Comparison of ENCODE assay signal across 14 cellular contexts in the genomic region with DNA sequence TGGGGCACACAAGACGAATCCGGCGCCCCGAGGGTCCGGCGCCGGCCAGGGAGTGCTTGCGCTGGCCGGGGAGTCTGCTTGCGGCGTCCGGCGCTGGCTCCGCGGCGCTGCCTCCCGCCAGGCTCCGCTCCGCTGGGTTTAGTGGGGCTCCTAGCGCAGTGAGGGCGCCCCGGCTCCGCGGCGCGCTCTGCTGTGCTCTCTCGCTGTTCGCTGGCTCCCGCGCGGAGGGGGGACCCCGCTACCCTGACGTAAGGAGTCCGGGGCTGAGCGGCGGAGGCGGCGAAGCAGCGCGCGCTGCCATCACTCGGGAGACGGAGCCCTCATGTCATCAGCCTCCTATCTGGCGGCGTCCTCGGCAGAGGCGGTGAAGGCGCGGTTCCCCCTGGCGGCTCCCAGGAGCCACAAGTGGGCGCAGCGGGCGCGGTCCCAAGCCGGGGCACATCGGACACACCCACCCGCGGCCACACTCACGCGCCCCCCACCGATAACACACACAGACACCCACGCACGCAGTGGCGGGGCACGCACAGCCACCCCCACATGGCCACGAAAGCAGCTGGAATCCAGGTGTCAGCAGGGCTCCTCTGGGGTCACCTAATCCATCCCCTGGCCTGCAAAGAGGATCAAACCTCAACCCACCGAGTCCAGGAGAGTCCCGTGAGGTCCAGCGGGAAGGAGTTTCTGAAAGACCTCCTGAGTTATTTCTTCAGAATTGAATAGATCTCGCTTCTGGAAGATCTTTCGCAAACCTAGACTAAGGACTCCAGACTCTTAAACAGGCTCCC. TPM values are rescaled to one million over a fixed set of nuclear protein-coding genes. Genes with fewer than 3 reads are reported as not detected.
DNase-seq lines count a peak whose midpoint lies in the region; FAIRE-seq and TF ChIP-seq lines count a peak whose summit lies in the region.
"Had no signal": no experiment of that assay in that cellular context is flagged by ENCODE, and none has a peak within 500 bp of the region (broad histone marks: within the 10 kb centered on the region; RNA-seq: fewer than 3 reads in every experiment).

A gene (minus strand): TSS at position 189 of the 785 bp plus-strand sequence. CDS start 482 bp downstream, outside the sequence.

- no peak within 1 kb of the TSS for H3K4me3 Mint-ChIP-seq in astrocyte (ENCODE audit: unreplicated experiment)
- H3K4me3 Mint-ChIP-seq: activated B cell treated with CpG ODN at 0.5 μM for 24 hours; activated naive CD4-positive, alpha-beta T cell treated with anti-CD3 and anti-CD28 coated beads for 36 hours had no signal

- H3K14ac ChIP-seq in mesenchymal stem cell (ENCODE audit: low read length in 2 of 2), result no peak within 1 kb of the TSS

- POLR2A ChIA-PET in PC-9 (lab: Charles Lee; ENCODE audit: unreplicated experiment), result no interaction called here

- in situ Hi-C loops in HAP-1 (cut with MboI; ENCODE audit: low sequenced_read_pairs), result no loop called here

- no peak within 1 kb of the TSS for H2BK120ac ChIP-seq in mesenchymal stem cell (ENCODE audit: low read depth, low read length)

- no peak for FAIRE-seq in astrocyte (lab: Jason Lieb, UNC)

- H2AFZ ChIP-seq in astrocyte (ENCODE audit: low read depth, low read length) (no peak within 1 kb of the TSS), mesenchymal stem cell (ENCODE audit: low read depth, low read length) (no peak within 1 kb of the TSS), PC-9 (no peak within 1 kb of the TSS)

- no peak within 1 kb of the TSS for H2AK5ac ChIP-seq in mesenchymal stem cell (ENCODE audit: low read length, severe bottlenecking)

- H3K27ac Mint-ChIP-seq in astrocyte (ENCODE audit: unreplicated experiment), result no peak within 1 kb of the TSS
- H3K27ac Mint-ChIP-seq: activated B cell treated with CpG ODN at 0.5 μM for 24 hours; activated naive CD4-positive, alpha-beta T cell treated with anti-CD3 and anti-CD28 coated beads for 36 hours had no signal

- intact Hi-C loops in PC-9 (cut with micrococcal nuclease; ENCODE audit: unreplicated experiment), result no loop called here

- H4K91ac ChIP-seq in mesenchymal stem cell (ENCODE audit: low read length), result no peak within 1 kb of the TSS

- TF ChIP-seq CTCF in astrocyte (IDR thresholded peaks at IDR 0.05; ENCODE audit: insufficient read depth, low read depth, low read length) (no peak), GM20000 (IDR thresholded peaks at IDR 0.05; ENCODE audit: extremely low read depth, missing control alignments) (no peak), Peyer's patch (IDR thresholded peaks at IDR 0.05) (no peak), PC-9 (conservative IDR thresholded peaks at IDR 0.05) (no peak)

- BruUV-seq in PC-9 (replicated peaks; lab: Mats Ljungman, UMichigan), result no TSS peak

- H3K4me2 ChIP-seq in astrocyte (ENCODE audit: low read length) (peak within 1 kb of the TSS; percentile 50), mesenchymal stem cell (ENCODE audit: low read length, poor library complexity, severe bottlenecking) (peak within 1 kb of the TSS; percentile 47), PC-9 (no peak within 1 kb of the TSS)

- H4K20me1 ChIP-seq in astrocyte (ENCODE audit: insufficient read depth, low read length) (no peaks in the 10 kb centered on the region), PC-9 (ENCODE audit: insufficient read depth) (no peaks in the 10 kb centered on the region)

- no peak within 1 kb of the TSS for H3K4ac ChIP-seq in mesenchymal stem cell (ENCODE audit: low read depth in 1 of 2, low read length in 2 of 2)

- H3K23ac ChIP-seq in mesenchymal stem cell (ENCODE audit: low read length in 2 of 2), result no peak within 1 kb of the TSS

- H3K4me3 ChIP-seq in HUES48 (ENCODE audit: low read depth, low read length) (peak within 1 kb of the TSS; percentile 66), astrocyte (ENCODE audit: insufficient read depth, low read depth, low read length) (no peak within 1 kb of the TSS), mesenchymal stem cell (ENCODE audit: insufficient read depth in 1 of 2, low read depth in 1 of 2, low read length in 2 of 2) (no peak within 1 kb of the TSS), Peyer's patch (no peak within 1 kb of the TSS), PC-9 (no peak within 1 kb of the TSS), HAP-1 (no peak within 1 kb of the TSS)

- peaks cover 2% of the 10 kb centered on the region for H3K9me3 Mint-ChIP-seq in astrocyte (ENCODE audit: unreplicated experiment)
- H3K9me3 Mint-ChIP-seq: activated B cell treated with CpG ODN at 0.5 μM for 24 hours; activated naive CD4-positive, alpha-beta T cell treated with anti-CD3 and anti-CD28 coated beads for 36 hours had no signal

- peaks cover 7% of the 10 kb centered on the region for H3K4me1 Mint-ChIP-seq in astrocyte (ENCODE audit: low read depth, unreplicated experiment)
- H3K4me1 Mint-ChIP-seq: activated B cell treated with CpG ODN at 0.5 μM for 24 hours had no signal

- H2BK5ac ChIP-seq in mesenchymal stem cell (ENCODE audit: low read depth, low read length, poor library complexity, severe bottlenecking), result no peak within 1 kb of the TSS

- no peaks in the 10 kb centered on the region for H3K9me3 ChIP-seq in HUES48 (ENCODE audit: control insufficient read depth, insufficient read depth, low read length)
- no peaks in the 10 kb centered on the region for H3K9me3 ChIP-seq in astrocyte (ENCODE audit: insufficient read depth, low read depth, low read length)
- H3K9me3 ChIP-seq in mesenchymal stem cell (ENCODE audit: control insufficient read depth, low read length), result no peaks in the 10 kb centered on the region
- H3K9me3 ChIP-seq in Peyer's patch, result no peaks in the 10 kb centered on the region
- no peaks in the 10 kb centered on the region for H3K9me3 ChIP-seq in PC-9 (ENCODE audit: insufficient read depth, low read depth)
- H3K9me3 ChIP-seq in HAP-1, result no peaks in the 10 kb centered on the region

- peaks cover 81% of the 10 kb centered on the region for H3K27me3 Mint-ChIP-seq in astrocyte (ENCODE audit: low read depth, unreplicated experiment)

- H3K27me3 ChIP-seq in HUES48 (ENCODE audit: control insufficient read depth, insufficient read depth, low read length) (peaks cover 64% of the 10 kb centered on the region), astrocyte (ENCODE audit: insufficient read depth, low read length) (peaks cover 67% of the 10 kb centered on the region), mesenchymal stem cell (ENCODE audit: control insufficient read depth in 1 of 2, insufficient read depth in 1 of 2, low read length in 2 of 2) (peaks cover 86 to 95% of the 10 kb centered on the region in 2 experiments), Peyer's patch (peaks cover 0 to 33% of the 10 kb centered on the region in 2 donors), PC-9 (ENCODE audit: insufficient read depth, low read depth) (peaks cover 14% of the 10 kb centered on the region; the same call in 1 of the 2 replicates), HAP-1 (ENCODE audit: low read depth) (peaks cover 56% of the 10 kb centered on the region)

- H3K9ac ChIP-seq in HUES48 (ENCODE audit: low read depth, low read length) (no peak within 1 kb of the TSS), astrocyte (ENCODE audit: low read length) (no peak within 1 kb of the TSS), mesenchymal stem cell (ENCODE audit: low read length) (no peak within 1 kb of the TSS)

- no peak within 1 kb of the TSS for H2BK15ac ChIP-seq in mesenchymal stem cell (ENCODE audit: low read depth, poor library complexity, severe bottlenecking)

- H4K8ac ChIP-seq in mesenchymal stem cell (ENCODE audit: low read length), result no peak within 1 kb of the TSS

- no peaks in the 10 kb centered on the region for H3K9me2 ChIP-seq in PC-9 (ENCODE audit: insufficient read depth)

- no peaks in the 10 kb centered on the region for H3K79me2 ChIP-seq in astrocyte (ENCODE audit: insufficient read depth, low read length)
- H3K79me2 ChIP-seq in PC-9 (ENCODE audit: low read depth), result no peaks in the 10 kb centered on the region

- no peaks in the 10 kb centered on the region for H3K36me3 Mint-ChIP-seq in astrocyte (ENCODE audit: low read depth, unreplicated experiment)

- H3K79me1 ChIP-seq in mesenchymal stem cell (replicated peaks; ENCODE audit: low read length, poor library complexity, severe bottlenecking), result no peaks in the 10 kb centered on the region

- H3K4me1 ChIP-seq in HUES48 (ENCODE audit: control insufficient read depth, insufficient read depth, low read length) (peaks cover 34% of the 10 kb centered on the region), astrocyte (ENCODE audit: insufficient read depth, low read length) (no peaks in the 10 kb centered on the region), mesenchymal stem cell (ENCODE audit: control insufficient read depth, insufficient read depth, low read depth, low read length) (peaks cover 18% of the 10 kb centered on the region), Peyer's patch (peaks cover 0 to 6% (median 0%) of the 10 kb centered on the region in 4 donors), PC-9 (replicated peaks; ENCODE audit: insufficient read depth) (no peaks in the 10 kb centered on the region), HAP-1 (no peaks in the 10 kb centered on the region)

- H3K36me3 ChIP-seq in HUES48 (ENCODE audit: control insufficient read depth, insufficient read depth, low read length) (no peaks in the 10 kb centered on the region), astrocyte (ENCODE audit: insufficient read depth, low read length) (no peaks in the 10 kb centered on the region), mesenchymal stem cell (ENCODE audit: control insufficient read depth in 1 of 2, insufficient read depth in 2 of 2, low read depth in 1 of 2, low read length in 2 of 2) (no peaks in the 10 kb centered on the region), Peyer's patch (no peaks in the 10 kb centered on the region), PC-9 (ENCODE audit: low read depth) (no peaks in the 10 kb centered on the region), HAP-1 (replicated peaks) (no peaks in the 10 kb centered on the region)

- no peak for TF ChIP-seq POLR2A in Peyer's patch (IDR thresholded peaks at IDR 0.05)

- no peak within 1 kb of the TSS for H3K18ac ChIP-seq in mesenchymal stem cell (ENCODE audit: low read depth in 1 of 2, low read length in 2 of 2)

- H3K27ac ChIP-seq in HUES48 (ENCODE audit: low read depth, low read length), result no peak within 1 kb of the TSS
- no peak within 1 kb of the TSS for H3K27ac ChIP-seq in astrocyte (ENCODE audit: low read depth, low read length)
- no peak within 1 kb of the TSS for H3K27ac ChIP-seq in mesenchymal stem cell (ENCODE audit: low read length, poor library complexity, severe bottlenecking)
- H3K27ac ChIP-seq in Peyer's patch, result no peak within 1 kb of the TSS
- no peak within 1 kb of the TSS for H3K27ac ChIP-seq in PC-9

- DNase-seq in DMS114 treated with DMSO at 0.1 percent for 48 hours (lab: John Stamatoyannopoulos, UW; ENCODE audit: unreplicated experiment), result peak; percentile 14
- DNase-seq in astrocyte (ENCODE audit: low read depth), result no peak
- no peak for DNase-seq in mesenchymal stem cell
- DNase-seq in GM20000 (ENCODE audit: low spot score), result no peak
- DNase-seq in Peyer's patch, result no peak
- DNase-seq in PC-9, result no peak
- DNase-seq in HAP-1 (ENCODE audit: low spot score in 2 of 2), result no peak
- DNase-seq: activated B cell treated with CpG ODN at 0.5 μM for 24 hours; activated naive CD4-positive, alpha-beta T cell treated with anti-CD3 and anti-CD28 coated beads for 36 hours; DND-41; occipital lobe had no signal

- WGBS in mesenchymal stem cell, result 8% methylated on average over 66 of the region's 71 CpGs

- H3F3A ChIP-seq in PC-9 (ENCODE audit: insufficient read depth, low read depth), result no peaks in the 10 kb centered on the region

- no peak within 1 kb of the TSS for H2BK12ac ChIP-seq in mesenchymal stem cell (ENCODE audit: low read length in 2 of 2)

- CTCF ChIA-PET in PC-9 (lab: Charles Lee), result no interaction called here

RNA-seq across cellular contexts. Expression of the gene that starts here (rescaled TPM):
- total RNA-seq in astrocyte (0.20 TPM in 1 of 2 replicates, not detected in the other), Peyer's patch (not detected), PC-9 (2021) (not detected in 2 replicates)
- polyA plus RNA-seq in mesenchymal stem cell (2013, experiment 1 of 2), result not detected
- polyA plus RNA-seq in mesenchymal stem cell (2013, experiment 2 of 2), result not detected
- total RNA-seq: activated B cell treated with CpG ODN at 0.5 μM for 24 hours; activated naive CD4-positive, alpha-beta T cell treated with anti-CD3 and anti-CD28 coated beads for 36 hours; LHCN-M2; RPMI7951 had no signal
